Comparison of ENCODE assay signal across 20 cellular contexts in the genomic region with DNA sequence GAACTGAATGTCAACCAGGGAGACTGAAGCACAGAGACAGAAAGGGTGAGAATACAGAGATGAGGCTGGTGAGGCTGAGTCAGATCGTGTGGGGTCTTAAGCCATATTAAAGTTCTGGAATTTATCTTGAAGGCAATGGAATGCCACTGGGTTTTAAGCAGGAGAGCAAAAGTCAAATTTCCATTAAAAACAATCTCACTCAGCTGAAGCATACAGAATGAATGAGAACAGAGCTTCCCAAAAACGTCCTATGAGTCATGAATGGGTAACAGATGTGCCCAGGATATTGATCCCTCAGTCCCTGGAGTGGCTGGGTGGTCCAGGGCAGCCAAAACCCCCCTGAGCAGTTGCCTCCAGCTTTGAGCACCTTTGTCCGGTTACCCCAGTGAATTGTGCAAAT. TPM values are rescaled to one million over a fixed set of nuclear protein-coding genes. Genes with fewer than 3 reads are reported as not detected.
A peak's percentile ranks its signal among the peaks of the same experiment; 100 is the strongest.
DNase-seq lines count a peak whose midpoint lies in the region; ATAC-seq and TF ChIP-seq lines count a peak whose summit lies in the region.
"Had no signal": no experiment of that assay in that cellular context is flagged by ENCODE, and none has a peak within 500 bp of the region (broad histone marks: within the 10 kb centered on the region; RNA-seq: fewer than 3 reads in every experiment).

No MANE protein-coding gene starts in this region.

- no peaks in the 10 kb centered on the region for H3K9me3 ChIP-seq in GM23248 (ENCODE audit: low read depth)
- H3K9me3 ChIP-seq: right atrium auricular region had no signal

- peaks cover 18% of the 10 kb centered on the region for H3K36me3 Mint-ChIP-seq in activated T-helper 17 cell treated with anti-CD3 and anti-CD28 coated beads, Interleukin-2, amount 50 U/mL, for 72 hours (ENCODE audit: low read depth)

- peaks cover 1% of the 10 kb centered on the region; the same call in 1 of the 2 replicates for H3K36me3 ChIP-seq in BJ (ENCODE audit: control insufficient read depth, insufficient read depth, low read length)
- no peaks in the 10 kb centered on the region for H3K36me3 ChIP-seq in GM23248 (ENCODE audit: low read depth)
- H3K36me3 ChIP-seq: right atrium auricular region had no signal

- peaks cover 28% of the 10 kb centered on the region for H3K4me1 Mint-ChIP-seq in activated T-helper 17 cell treated with anti-CD3 and anti-CD28 coated beads, Interleukin-2, amount 50 U/mL, for 72 hours

- DNase-seq in BJ (ENCODE audit: low read depth), result peak; percentile 33
- DNase-seq in GM23248, result peak; percentile 53
- DNase-seq in iris pigment epithelial cell (ENCODE audit: low read depth), result peak; percentile 21
- no peak for DNase-seq in AG08396 (ENCODE audit: low spot score)
- DNase-seq in NOMO-1 treated with DMSO at 0.1 percent for 48 hours (lab: John Stamatoyannopoulos, UW; ENCODE audit: unreplicated experiment), result no peak
- DNase-seq in cardiac septum (ENCODE audit: low spot score), result no peak
- no peak for DNase-seq in mesenteric fat pad (ENCODE audit: low spot score)
- DNase-seq: activated CD4-positive, alpha-beta T cell treated with anti-CD3 and anti-CD28 coated beads, Interleukin-2, amount 50 U/mL, for 48 hours; activated gamma-delta T cell treated with Interleukin-2 at 50 U/mL for 16 hours; caudate nucleus; CD8-positive, alpha-beta memory T cell; erythroblast; GOT3; NCI-H1694 treated with DMSO at 0.1 percent for 48 hours; NCI-H510A; nephron progenitor cell; trophoblast cell had no signal

- H3K4me1 ChIP-seq in GM23248 (ENCODE audit: insufficient read depth), result peaks cover 36% of the 10 kb centered on the region

- intact Hi-C loops in cardiac septum (cut with DNase I), result no loop called here

- no peaks in the 10 kb centered on the region for H4K20me1 ChIP-seq in GM23248 (ENCODE audit: insufficient read depth)

- H3K4me3 ChIP-seq in BJ (ENCODE audit: low read depth, low read length) (no peak overlapping the region), GM23248 (no peak overlapping the region)
- H3K4me3 ChIP-seq: right atrium auricular region had no signal

- in situ Hi-C loops in GM23248 (cut with MboI), result no loop called here

- H3K4me3 Mint-ChIP-seq in activated T-helper 17 cell treated with anti-CD3 and anti-CD28 coated beads, Interleukin-2, amount 50 U/mL, for 72 hours, result no peak overlapping the region
- H3K4me3 Mint-ChIP-seq: nephron progenitor cell had no signal

- no peak for ATAC-seq in activated T-helper 17 cell treated with anti-CD3 and anti-CD28 coated beads, Interleukin-2, amount 50 U/mL, for 72 hours (replicated peaks)

- no peaks in the 10 kb centered on the region for H3K9me2 ChIP-seq in GM23248 (ENCODE audit: insufficient read depth)

- no peaks in the 10 kb centered on the region for H3K27me3 Mint-ChIP-seq in activated T-helper 17 cell treated with anti-CD3 and anti-CD28 coated beads, Interleukin-2, amount 50 U/mL, for 72 hours
- H3K27me3 Mint-ChIP-seq: CD8-positive, alpha-beta memory T cell had no signal

- H3K9ac ChIP-seq in GM23248, result no peak overlapping the region
- H3K9ac ChIP-seq: KMS-11 had no signal

- peak overlapping the region; percentile 80 for H3K27ac Mint-ChIP-seq in activated T-helper 17 cell treated with anti-CD3 and anti-CD28 coated beads, Interleukin-2, amount 50 U/mL, for 72 hours
- H3K27ac Mint-ChIP-seq: nephron progenitor cell had no signal

- H3K79me2 ChIP-seq in GM23248 (ENCODE audit: insufficient read depth), result peaks cover 75% of the 10 kb centered on the region

- POLR2A ChIA-PET in BJ (lab: Charles Lee), result no interaction called here

- CTCF ChIA-PET in BJ (lab: Yijun Ruan, JAX), result interaction anchor here (0.7 to 23.5 kb wide), 5 partner anchors 11 to 88 kb away, joined by 3 to 813 read pairs (median 3); partner anchors contain the start of gene HBEGF

- TF ChIP-seq CTCF in BJ (IDR thresholded peaks at IDR 0.05; ENCODE audit: insufficient read depth, low read depth, low read length), result no peak

- H2AFZ ChIP-seq in GM23248, result no peak overlapping the region

- 18 to 21% methylated on average over 3 of the region's 3 CpGs for WGBS in GM23248 (ENCODE audit: low coverage in 1 of 2, low lambda C conversion rate in 2 of 2, missing lambda C conversion rate in 2 of 2), 2 experiments

- H3K27ac ChIP-seq in GM23248, result peak overlapping the region; percentile 27
- H3K27ac ChIP-seq: KMS-11, right atrium auricular region had no signal

- H3K9me3 Mint-ChIP-seq in activated T-helper 17 cell treated with anti-CD3 and anti-CD28 coated beads, Interleukin-2, amount 50 U/mL, for 72 hours, result peaks cover 4% of the 10 kb centered on the region
- H3K9me3 Mint-ChIP-seq: CD8-positive, alpha-beta memory T cell had no signal

- H3K27me3 ChIP-seq in BJ (ENCODE audit: control insufficient read depth, insufficient read depth, low read length) (no peaks in the 10 kb centered on the region), GM23248 (replicated peaks; ENCODE audit: insufficient read depth) (no peaks in the 10 kb centered on the region)
- H3K27me3 ChIP-seq: right atrium auricular region had no signal

- peaks cover 33% of the 10 kb centered on the region for H3F3A ChIP-seq in GM23248 (ENCODE audit: insufficient read depth)

- peak overlapping the region; percentile 64 for H3K4me2 ChIP-seq in GM23248 (ENCODE audit: unreplicated experiment)
- H3K4me2 ChIP-seq: KMS-11 had no signal

RNA-seq across cellular contexts. Expression of gene PFDN1, which starts 44.9 kb away (rescaled TPM):
- polyA plus RNA-seq in BJ (2011; rRNA removed) (97.7 and 114 TPM in 2 replicates), GM23248 (2016; fragmentation: Nextera tagmentation; extraction: Ambion mirVana) (87.0 and 99.9 TPM in 2 replicates)
- polyA minus RNA-seq in BJ (2011; rRNA and poly(A)+ RNA removed), result 44.6 and 66.8 TPM in 2 replicates
- total RNA-seq in GM23248 (2014; rRNA removed; shearing (Covaris generic)), result 94.3 and 95.8 TPM in 2 replicates
- total RNA-seq in activated T-helper 17 cell treated with anti-CD3 and anti-CD28 coated beads, Interleukin-2, amount 50 U/mL, for 72 hours, result 10 to 100 TPM; 40.1 to 64.1 TPM
- total RNA-seq in cardiac septum (71.7 TPM), mesenteric fat pad (49.8 TPM)

Comparison
In these comparisons a context has a peak if more than half of its experiments do, and no peak if none do; other contexts are left out.
1. DNase-seq: peak in BJ (single experiment), GM23248 (single experiment) and iris pigment epithelial cell (single experiment); none in AG08396 (single experiment), NOMO-1 treated with DMSO at 0.1 percent for 48 hours (single experiment), cardiac septum (single experiment) and mesenteric fat pad (single experiment).